In the genomic region with DNA sequence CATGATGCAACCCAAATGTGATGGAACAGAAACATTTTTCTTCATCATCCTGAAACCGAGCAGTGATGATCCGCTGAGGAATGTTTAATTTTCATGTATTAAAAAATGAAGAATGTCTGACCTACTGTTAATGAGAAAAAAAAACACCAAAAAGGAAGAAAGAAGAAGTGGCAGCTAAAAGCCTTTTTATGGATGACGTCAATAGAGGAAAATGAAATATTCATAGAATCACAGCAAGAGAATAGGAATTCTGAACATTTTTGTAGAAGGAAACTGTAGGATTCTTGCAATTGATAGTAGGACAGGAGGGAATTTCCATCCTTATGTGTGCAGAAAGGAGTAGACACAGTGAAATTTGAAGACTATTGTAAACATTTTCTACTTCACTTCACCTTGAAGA, we compare ENCODE assay signal across 24 cellular contexts.
DNase-seq lines count a peak whose midpoint lies in the region; ATAC-seq and TF ChIP-seq lines count a peak whose summit lies in the region.
"Had no signal": no experiment of that assay in that cellular context is flagged by ENCODE, and none has a peak within 500 bp of the region (broad histone marks: within the 10 kb centered on the region; RNA-seq: fewer than 3 reads in every experiment).

No MANE protein-coding gene starts in this region.

- POLR2A ChIA-PET in HEK293 (lab: Yijun Ruan, JAX): no interaction called here

- no peak overlapping the region for H3K27ac ChIP-seq in HEK293 (ENCODE audit: extremely low read depth, low read depth, low read length)
- H3K27ac ChIP-seq: transverse colon had no signal

- H3K27me3 Mint-ChIP-seq in activated naive CD4-positive, alpha-beta T cell treated with anti-CD3 and anti-CD28 coated beads for 36 hours (ENCODE audit: low read depth): no peaks in the 10 kb centered on the region
- H3K27me3 Mint-ChIP-seq in activated naive CD4-positive, alpha-beta T cell treated with anti-CD3 and anti-CD28 coated beads, Interleukin-2, amount 10 ng/mL, durations not matched to agents 7 days and 5 days: no peaks in the 10 kb centered on the region
- H3K27me3 Mint-ChIP-seq in activated naive CD8-positive, alpha-beta T cell treated with anti-CD3 and anti-CD28 coated beads for 36 hours: no peaks in the 10 kb centered on the region
- no peaks in the 10 kb centered on the region for H3K27me3 Mint-ChIP-seq in natural killer cell treated with Interleukin-12 subunit alpha and Interleukin-12 subunit beta and Interleukin-15 and Interleukin-18, amount 100 ng/mL, for 72 hours

- peak overlapping the region; percentile 61 for H3K4me3 Mint-ChIP-seq in activated naive CD4-positive, alpha-beta T cell treated with anti-CD3 and anti-CD28 coated beads for 36 hours
- no peak overlapping the region for H3K4me3 Mint-ChIP-seq in activated naive CD4-positive, alpha-beta T cell treated with anti-CD3 and anti-CD28 coated beads, Interleukin-2, amount 10 ng/mL, durations not matched to agents 7 days and 5 days
- H3K4me3 Mint-ChIP-seq in activated naive CD8-positive, alpha-beta T cell treated with anti-CD3 and anti-CD28 coated beads for 36 hours: peak overlapping the region; percentile 5
- H3K4me3 Mint-ChIP-seq in natural killer cell treated with Interleukin-12 subunit alpha and Interleukin-12 subunit beta and Interleukin-15 and Interleukin-18, amount 100 ng/mL, for 72 hours: peak overlapping the region; percentile 40
- H3K4me3 Mint-ChIP-seq: activated B cell treated with CpG ODN at 0.5 μM for 24 hours, naive B cell had no signal

- intact Hi-C loops in activated naive CD4-positive, alpha-beta T cell treated with anti-CD3 and anti-CD28 coated beads for 36 hours (cut with micrococcal nuclease): no loop called here

- peaks cover 20% of the 10 kb centered on the region for H3K4me1 ChIP-seq in HEK293 (ENCODE audit: control insufficient read depth, insufficient read depth, low read length)

- H3K9me3 ChIP-seq in HEK293 (ENCODE audit: control insufficient read depth, insufficient read depth, low read depth, low read length): no peaks in the 10 kb centered on the region
- H3K9me3 ChIP-seq: transverse colon had no signal

- peaks cover 11% of the 10 kb centered on the region for H3K36me3 Mint-ChIP-seq in activated naive CD4-positive, alpha-beta T cell treated with anti-CD3 and anti-CD28 coated beads for 36 hours (ENCODE audit: low read depth)
- H3K36me3 Mint-ChIP-seq in activated naive CD4-positive, alpha-beta T cell treated with anti-CD3 and anti-CD28 coated beads, Interleukin-2, amount 10 ng/mL, durations not matched to agents 7 days and 5 days: peaks cover 54% of the 10 kb centered on the region
- H3K36me3 Mint-ChIP-seq in activated naive CD8-positive, alpha-beta T cell treated with anti-CD3 and anti-CD28 coated beads for 36 hours: peaks cover 58% of the 10 kb centered on the region
- peaks cover 14% of the 10 kb centered on the region for H3K36me3 Mint-ChIP-seq in natural killer cell treated with Interleukin-12 subunit alpha and Interleukin-12 subunit beta and Interleukin-15 and Interleukin-18, amount 100 ng/mL, for 72 hours

- no peak overlapping the region for H3K4me3 ChIP-seq in HEK293 (ENCODE audit: low read depth, low read length)
- H3K4me3 ChIP-seq: transverse colon had no signal

- H3K4me1 Mint-ChIP-seq in activated naive CD4-positive, alpha-beta T cell treated with anti-CD3 and anti-CD28 coated beads for 36 hours (ENCODE audit: low read depth): peaks cover 93% of the 10 kb centered on the region
- H3K4me1 Mint-ChIP-seq in activated naive CD4-positive, alpha-beta T cell treated with anti-CD3 and anti-CD28 coated beads, Interleukin-2, amount 10 ng/mL, durations not matched to agents 7 days and 5 days: peaks cover 91% of the 10 kb centered on the region
- peaks cover 91% of the 10 kb centered on the region for H3K4me1 Mint-ChIP-seq in activated naive CD8-positive, alpha-beta T cell treated with anti-CD3 and anti-CD28 coated beads for 36 hours
- peaks cover 74 to 87% of the 10 kb centered on the region in 2 donors for H3K4me1 Mint-ChIP-seq in natural killer cell treated with Interleukin-12 subunit alpha and Interleukin-12 subunit beta and Interleukin-15 and Interleukin-18, amount 100 ng/mL, for 72 hours (ENCODE audit: low read depth in 2 of 2)

- in situ Hi-C loops in ACHN (cut with HindIII; ENCODE audit: low pct_ligation_motif_present, low pct_unique_long_range_greater_than_20kb, low sequenced_read_pairs): no loop called here

- no peaks in the 10 kb centered on the region for H3K36me3 ChIP-seq in HEK293 (ENCODE audit: control insufficient read depth in 2 of 2, insufficient read depth in 1 of 2, low read length in 2 of 2)
- H3K36me3 ChIP-seq: transverse colon had no signal

- peak; percentile 25 for DNase-seq in activated naive CD4-positive, alpha-beta T cell treated with anti-CD3 and anti-CD28 coated beads for 36 hours
- DNase-seq in activated naive CD4-positive, alpha-beta T cell treated with anti-CD3 and anti-CD28 coated beads, Interleukin-2, amount 10 ng/mL, durations not matched to agents 7 days and 5 days: no peak
- DNase-seq in activated naive CD8-positive, alpha-beta T cell treated with anti-CD3 and anti-CD28 coated beads for 36 hours: no peak
- DNase-seq in natural killer cell treated with Interleukin-12 subunit alpha and Interleukin-12 subunit beta and Interleukin-15 and Interleukin-18, amount 100 ng/mL, for 72 hours (ENCODE audit: low spot score): no peak
- DNase-seq in SK-N-DZ (ENCODE audit: low spot score) (no peak), ACHN (no peak), NCI-H526 treated with DMSO at 0.1 percent for 48 hours (lab: John Stamatoyannopoulos, UW) (no peak)
- DNase-seq: activated B cell treated with CpG ODN at 0.5 μM for 24 hours; activated naive CD4-positive, alpha-beta T cell treated with anti-CD3 and anti-CD28 coated beads, Interleukin-2, amount 50 U/mL, for 16 hours; cortex of kidney; glutamatergic neuron; Kasumi-1; left cardiac atrium; mesendoderm; naive B cell; NCI-H187 treated with DMSO at 0.1 percent for 48 hours; NCI-H226; posterior cingulate gyrus; SIG-M5; stimulated activated CD4-positive, alpha-beta T cell treated with anti-CD3 and anti-CD28 coated beads, Interleukin-1b, Interleukin-23, amount 100 ng/mL, for 48 hours; stimulated activated naive CD4-positive, alpha-beta T cell treated with Interleukin-2 at 50 U/mL for 16 hours; T-helper 9 cell; transverse colon had no signal

- H3K27ac Mint-ChIP-seq in activated naive CD4-positive, alpha-beta T cell treated with anti-CD3 and anti-CD28 coated beads for 36 hours: peak overlapping the region; percentile 93
- no peak overlapping the region for H3K27ac Mint-ChIP-seq in activated naive CD4-positive, alpha-beta T cell treated with anti-CD3 and anti-CD28 coated beads, Interleukin-2, amount 10 ng/mL, durations not matched to agents 7 days and 5 days
- H3K27ac Mint-ChIP-seq in activated naive CD8-positive, alpha-beta T cell treated with anti-CD3 and anti-CD28 coated beads for 36 hours: peak overlapping the region; percentile 85
- H3K27ac Mint-ChIP-seq in natural killer cell treated with Interleukin-12 subunit alpha and Interleukin-12 subunit beta and Interleukin-15 and Interleukin-18, amount 100 ng/mL, for 72 hours: peak overlapping the region; percentile 79 to 92
- H3K27ac Mint-ChIP-seq: activated B cell treated with CpG ODN at 0.5 μM for 24 hours, naive B cell had no signal

- H3K9me3 Mint-ChIP-seq in activated naive CD4-positive, alpha-beta T cell treated with anti-CD3 and anti-CD28 coated beads for 36 hours: peaks cover 2% of the 10 kb centered on the region
- no peaks in the 10 kb centered on the region for H3K9me3 Mint-ChIP-seq in activated naive CD4-positive, alpha-beta T cell treated with anti-CD3 and anti-CD28 coated beads, Interleukin-2, amount 10 ng/mL, durations not matched to agents 7 days and 5 days
- H3K9me3 Mint-ChIP-seq in activated naive CD8-positive, alpha-beta T cell treated with anti-CD3 and anti-CD28 coated beads for 36 hours: peaks cover 9% of the 10 kb centered on the region
- H3K9me3 Mint-ChIP-seq in natural killer cell treated with Interleukin-12 subunit alpha and Interleukin-12 subunit beta and Interleukin-15 and Interleukin-18, amount 100 ng/mL, for 72 hours: no peaks in the 10 kb centered on the region
- H3K9me3 Mint-ChIP-seq: activated B cell treated with CpG ODN at 0.5 μM for 24 hours had no signal

- no peak for ATAC-seq in natural killer cell treated with Interleukin-12 subunit alpha and Interleukin-12 subunit beta and Interleukin-15 and Interleukin-18, amount 100 ng/mL, for 72 hours
- ATAC-seq: left cardiac atrium had no signal

- CTCF ChIA-PET in activated naive CD4-positive, alpha-beta T cell treated with anti-CD3 and anti-CD28 coated beads for 36 hours (lab: Charles Lee): interaction anchor here (1.4 to 2.8 kb wide), 3 partner anchors 8 to 138 kb away, joined by 3 to 7 read pairs (median 5); no protein-coding TSS in a partner anchor
- CTCF ChIA-PET in activated naive CD4-positive, alpha-beta T cell treated with anti-CD3 and anti-CD28 coated beads, Interleukin-2, amount 10 ng/mL, durations not matched to agents 7 days and 5 days (lab: Charles Lee): interaction anchor here (0.7 to 1.6 kb wide), 2 partner anchors 15 to 44 kb away, joined by 3 to 4 read pairs; no protein-coding TSS in a partner anchor
- CTCF ChIA-PET in HEK293 (lab: Yijun Ruan, JAX): interaction anchor here (0.7 kb wide), 1 partner anchor 259 kb away, joined by 3 read pairs; no protein-coding TSS in a partner anchor

- TF ChIP-seq CTCF in HEK293 (tag by site-specific recombination; IDR thresholded peaks at IDR 0.05): no peak

TF ChIP-seq in HEK293, 187 proteins besides CTCF, POLR2A, EP300 and RAD21 (continues in another document):
- TF ChIP-seq, protein P1, sequence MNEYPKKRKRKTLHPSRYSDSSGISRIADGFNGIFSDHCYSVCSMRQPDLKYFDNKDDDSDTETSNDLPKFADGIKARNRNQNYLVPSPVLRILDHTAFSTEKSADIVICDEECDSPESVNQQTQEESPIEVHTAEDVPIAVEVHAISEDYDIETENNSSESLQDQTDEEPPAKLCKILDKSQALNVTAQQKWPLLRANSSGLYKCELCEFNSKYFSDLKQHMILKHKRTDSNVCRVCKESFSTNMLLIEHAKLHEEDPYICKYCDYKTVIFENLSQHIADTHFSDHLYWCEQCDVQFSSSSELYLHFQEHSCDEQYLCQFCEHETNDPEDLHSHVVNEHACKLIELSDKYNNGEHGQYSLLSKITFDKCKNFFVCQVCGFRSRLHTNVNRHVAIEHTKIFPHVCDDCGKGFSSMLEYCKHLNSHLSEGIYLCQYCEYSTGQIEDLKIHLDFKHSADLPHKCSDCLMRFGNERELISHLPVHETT (tag by site-specific recombination; IDR thresholded peaks at IDR 0.05): no peak
